In the genomic region with DNA sequence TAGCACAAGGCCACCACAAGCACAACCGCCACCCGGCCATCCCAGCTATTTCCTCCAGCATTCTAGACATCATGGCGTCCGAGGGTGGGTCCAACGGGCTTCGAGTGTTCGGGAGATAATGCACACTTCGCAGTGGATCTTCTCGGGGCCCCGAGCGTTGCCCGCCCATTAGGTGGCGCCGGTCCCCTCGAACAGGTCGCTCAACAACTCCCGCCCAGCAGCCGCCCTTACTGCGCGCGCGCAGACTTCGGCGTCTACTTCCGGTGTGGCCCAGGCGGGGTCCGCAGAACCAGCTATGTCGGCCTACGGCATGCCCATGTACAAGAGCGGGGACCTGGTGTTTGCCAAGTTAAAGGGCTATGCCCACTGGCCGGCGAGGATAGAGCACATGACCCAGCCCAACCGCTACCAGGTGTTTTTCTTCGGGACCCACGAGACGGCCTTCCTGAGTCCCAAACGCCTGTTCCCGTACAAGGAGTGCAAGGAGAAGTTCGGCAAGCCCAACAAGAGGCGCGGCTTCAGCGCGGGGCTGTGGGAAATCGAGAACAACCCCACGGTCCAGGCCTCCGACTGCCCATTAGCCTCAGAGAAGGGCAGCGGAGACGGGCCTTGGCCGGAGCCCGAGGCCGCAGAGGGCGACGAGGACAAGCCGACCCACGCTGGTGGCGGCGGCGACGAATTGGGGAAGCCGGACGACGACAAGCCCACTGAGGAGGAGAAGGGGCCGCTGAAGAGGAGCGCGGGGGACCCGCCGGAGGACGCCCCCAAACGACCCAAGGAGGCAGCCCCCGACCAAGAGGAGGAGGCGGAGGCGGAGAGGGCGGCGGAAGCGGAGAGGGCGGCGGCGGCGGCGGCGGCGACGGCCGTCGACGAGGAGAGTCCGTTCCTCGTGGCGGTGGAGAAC, we compare ENCODE assay signal across 22 cellular contexts. TPM values are rescaled to one million over a fixed set of nuclear protein-coding genes. Genes with fewer than 3 reads are reported as not detected.
A peak's percentile ranks its signal among the peaks of the same experiment; 100 is the strongest.
DNase-seq lines count a peak whose midpoint lies in the region; ATAC-seq, FAIRE-seq and TF ChIP-seq lines count a peak whose summit lies in the region.
"Had no signal": no experiment of that assay in that cellular context is flagged by ENCODE, and none has a peak within 500 bp of the region (broad histone marks: within the 10 kb centered on the region; RNA-seq: fewer than 3 reads in every experiment).

A gene (plus strand): TSS at position 286 of the 904 bp plus-strand sequence. CDS start 10 bp downstream, at position 296.

- no peak for TF ChIP-seq POLR2A in HepG2 (IDR thresholded peaks at IDR 0.05; ENCODE audit: insufficient read depth in 1 of 2, low read depth in 2 of 2, low read length in 2 of 2)
- no peak for TF ChIP-seq POLR2A in testis (IDR thresholded peaks at IDR 0.05)
- TF ChIP-seq POLR2A in GM18505 (IDR thresholded peaks at IDR 0.05; ENCODE audit: borderline replicate concordance, extremely low read depth, insufficient read depth, insufficient read length), result no peak

- H3K4me2 ChIP-seq in KMS-11 (peak within 1 kb of the TSS; percentile 33), HepG2 (ENCODE audit: low read depth, low read length) (no peak within 1 kb of the TSS)

- no peaks in the 10 kb centered on the region for H3K36me3 ChIP-seq in KMS-11 (ENCODE audit: insufficient read depth)
- H3K36me3 ChIP-seq in HepG2 (replicated peaks in 1 of 2; ENCODE audit: control insufficient read depth in 1 of 2, insufficient read depth in 2 of 2, low read length in 2 of 2), result no peaks in the 10 kb centered on the region
- no peaks in the 10 kb centered on the region for H3K36me3 ChIP-seq in testis (ENCODE audit: low read depth, missing control alignments)
- H3K36me3 ChIP-seq: SJSA1 had no signal

- H3K27me3 ChIP-seq in KMS-11 (ENCODE audit: insufficient read depth, low read depth), result no peaks in the 10 kb centered on the region
- no peaks in the 10 kb centered on the region for H3K27me3 ChIP-seq in HepG2 (ENCODE audit: control insufficient read depth in 1 of 2, insufficient read depth in 2 of 2, low read length in 2 of 2)
- H3K27me3 ChIP-seq in testis, result no peaks in the 10 kb centered on the region
- H3K27me3 ChIP-seq: SJSA1 had no signal

- H4K20me1 ChIP-seq in KMS-11 (ENCODE audit: insufficient read depth), result no peaks in the 10 kb centered on the region
- H4K20me1 ChIP-seq in HepG2 (ENCODE audit: insufficient read depth, low read length), result no peaks in the 10 kb centered on the region

- in situ Hi-C loops in HepG2 (cut with HindIII; ENCODE audit: extremely low pct_ligation_motif_present, low pct_unique_long_range_greater_than_20kb), result no loop called here

- 83% methylated on average over 88 of the region's 89 CpGs for WGBS in HepG2 (ENCODE audit: low lambda C conversion rate)
- 75 to 79% methylated on average over 52 to 89 of the region's 89 CpGs for WGBS in testis, 2 donors

- TF ChIP-seq RAD21 in HepG2 (CRISPR knock-in tag; IDR thresholded peaks at IDR 0.05), result no peak

- H3K9me3 ChIP-seq in HepG2 (ENCODE audit: low read length), result peaks cover 78% of the 10 kb centered on the region
- H3K9me3 ChIP-seq in testis, result no peaks in the 10 kb centered on the region
- H3K9me3 ChIP-seq: SJSA1 had no signal

- no peak for TF ChIP-seq EP300 in HepG2 (IDR thresholded peaks at IDR 0.05; ENCODE audit: low read depth in 2 of 2, low read length in 2 of 2)
- TF ChIP-seq EP300 in HepG2 (CRISPR knock-in tag; IDR thresholded peaks at IDR 0.05; ENCODE audit: borderline replicate concordance), result no peak

- CTCF ChIA-PET in HepG2 (lab: Yijun Ruan, JAX; ENCODE audit: low intra/inter-chr PET ratio, low total read pairs), result no interaction called here

- H3K36me3 Mint-ChIP-seq in activated CD4-positive, alpha-beta T cell treated with anti-CD3 and anti-CD28 coated beads, Interleukin-2, amount 10 ng/mL, durations not matched to agents 24 days and 14 days (ENCODE audit: low read depth), result no peaks in the 10 kb centered on the region
- H3K36me3 Mint-ChIP-seq: CD8-positive, alpha-beta T cell had no signal

- TF ChIP-seq CTCF in KMS-11 (conservative IDR thresholded peaks at IDR 0.05; ENCODE audit: low read depth, low read length), result no peak
- no peak for TF ChIP-seq CTCF in HepG2 (CRISPR knock-in tag; IDR thresholded peaks at IDR 0.05)
- TF ChIP-seq CTCF in testis (IDR thresholded peaks at IDR 0.05), result no peak

- H3K27ac ChIP-seq in KMS-11, result peak within 1 kb of the TSS; percentile 5; the same call in 1 of the 2 replicates
- H3K27ac ChIP-seq in HepG2 (ENCODE audit: extremely low read length, insufficient read depth, low read length), result no peak within 1 kb of the TSS
- H3K27ac ChIP-seq in testis, result peak within 1 kb of the TSS; percentile 51 to 76
- H3K27ac ChIP-seq: 22Rv1, RWPE1, SJSA1 had no signal

- H3K9me3 Mint-ChIP-seq in activated CD4-positive, alpha-beta T cell treated with anti-CD3 and anti-CD28 coated beads, Interleukin-2, amount 10 ng/mL, durations not matched to agents 24 days and 14 days, result no peaks in the 10 kb centered on the region

- DNase-seq in activated CD4-positive, alpha-beta T cell treated with anti-CD3 and anti-CD28 coated beads, Interleukin-2, amount 10 ng/mL, durations not matched to agents 24 days and 14 days, result peak; percentile 25
- DNase-seq in activated CD4-positive, alpha-beta T cell treated with anti-CD3 and anti-CD28 coated beads, Interleukin-2, amount 50 U/mL, for 4 hours, result no peak
- no peak for DNase-seq in HepG2 (ENCODE audit: low spot score)
- peak; percentile 70 for DNase-seq in testis
- DNase-seq in hypothalamus (lab: John Stamatoyannopoulos, UW), result no peak
- DNase-seq: CD8-positive, alpha-beta T cell; DMS79; Kasumi-1; NCI-H187 treated with DMSO at 0.1 percent for 48 hours; NCI-H2171; NCI-H748 treated with DMSO at 0.1 percent for 48 hours; OCI-M1 had no signal

- no peak within 1 kb of the TSS for H3K27ac Mint-ChIP-seq in activated CD4-positive, alpha-beta T cell treated with anti-CD3 and anti-CD28 coated beads, Interleukin-2, amount 10 ng/mL, durations not matched to agents 24 days and 14 days
- H3K27ac Mint-ChIP-seq: CD8-positive, alpha-beta T cell had no signal

- H3K27me3 Mint-ChIP-seq in activated CD4-positive, alpha-beta T cell treated with anti-CD3 and anti-CD28 coated beads, Interleukin-2, amount 10 ng/mL, durations not matched to agents 24 days and 14 days, result no peaks in the 10 kb centered on the region

- FAIRE-seq in HepG2 (lab: Jason Lieb, UNC), result no peak
- FAIRE-seq: G401.6 had no signal

- no peaks in the 10 kb centered on the region for H3K4me1 Mint-ChIP-seq in activated CD4-positive, alpha-beta T cell treated with anti-CD3 and anti-CD28 coated beads, Interleukin-2, amount 10 ng/mL, durations not matched to agents 24 days and 14 days

- ATAC-seq in HepG2 (no peak), GM21529 (IDR thresholded peaks at IDR 0.05; ENCODE audit: unreplicated experiment) (no peak), GM18505 (IDR thresholded peaks at IDR 0.05; ENCODE audit: unreplicated experiment) (no peak)
- ATAC-seq: CD8-positive, alpha-beta T cell had no signal

- H3K79me2 ChIP-seq in KMS-11 (ENCODE audit: insufficient read depth, low read depth), result no peaks in the 10 kb centered on the region
- H3K79me2 ChIP-seq in HepG2 (ENCODE audit: insufficient read depth, low read length), result no peaks in the 10 kb centered on the region

- no TSS peak for BruUV-seq in HepG2 (replicated peaks; lab: Mats Ljungman, UMichigan)

- H3K4me1 ChIP-seq in KMS-11 (ENCODE audit: low read depth, poor library complexity, severe bottlenecking), result peaks cover 16% of the 10 kb centered on the region
- no peaks in the 10 kb centered on the region for H3K4me1 ChIP-seq in HepG2 (ENCODE audit: insufficient read depth, low read length)
- H3K4me1 ChIP-seq in testis, result no peaks in the 10 kb centered on the region
- H3K4me1 ChIP-seq: SJSA1 had no signal

- H3K4me3 ChIP-seq in KMS-11 (IDR thresholded peaks at IDR 0.05; ENCODE audit: insufficient read depth, low read depth, low read length) (no peak within 1 kb of the TSS), HepG2 (replicated peaks in 1 of 3; ENCODE audit: insufficient read depth in 1 of 3, low read depth in 2 of 3, low read length in 3 of 3) (no peak within 1 kb of the TSS), testis (peak within 1 kb of the TSS; percentile 49 to 63)
- H3K4me3 ChIP-seq: SJSA1 had no signal

- H2AFZ ChIP-seq in KMS-11 (ENCODE audit: low read depth) (peak within 1 kb of the TSS; percentile 17; the same call in 1 of the 2 replicates), HepG2 (ENCODE audit: low read length) (no peak within 1 kb of the TSS)

- POLR2A ChIA-PET in HepG2 (lab: Yijun Ruan, JAX), result no interaction called here

- H3K4me3 Mint-ChIP-seq in activated CD4-positive, alpha-beta T cell treated with anti-CD3 and anti-CD28 coated beads, Interleukin-2, amount 10 ng/mL, durations not matched to agents 24 days and 14 days, result no peak within 1 kb of the TSS
- H3K4me3 Mint-ChIP-seq: CD8-positive, alpha-beta T cell had no signal

- H3K9ac ChIP-seq in KMS-11 (no peak within 1 kb of the TSS), HepG2 (ENCODE audit: insufficient read depth, low read depth, low read length) (no peak within 1 kb of the TSS)

- intact Hi-C loops in activated CD4-positive, alpha-beta T cell treated with anti-CD3 and anti-CD28 coated beads, Interleukin-2, amount 10 ng/mL, durations not matched to agents 24 days and 14 days (cut with micrococcal nuclease), result no loop called here
- intact Hi-C loops in HepG2 (cut with micrococcal nuclease; ENCODE audit: unreplicated experiment) (no loop called here), testis (cut with DNase I; ENCODE audit: low total_unique reads) (no loop called here)

RNA-seq across cellular contexts. Expression of the gene that starts here (rescaled TPM):
- total RNA-seq in activated CD4-positive, alpha-beta T cell treated with anti-CD3 and anti-CD28 coated beads, Interleukin-2, amount 10 ng/mL, durations not matched to agents 24 days and 14 days, result not detected in 2 replicates
- total RNA-seq in HepG2 (2016; rRNA removed; fragmentation: Illumina TruSeq; extraction: Trizol) (not detected in 2 replicates), testis (10 to 100 TPM; 72.5 to 92.2 TPM)
- total RNA-seq in HepG2 (2016; cell fraction: cytosol; rRNA removed; fragmentation: Illumina TruSeq; extraction: Trizol; ENCODE audit: low read depth), result not detected in 2 replicates
- not detected in 2 replicates for total RNA-seq in HepG2 (2016; cell fraction: insoluble cytoplasmic fraction; rRNA removed; fragmentation: Illumina TruSeq; extraction: Trizol)
- not detected in 2 replicates for total RNA-seq in HepG2 (2016; cell fraction: membrane; rRNA removed; fragmentation: Illumina TruSeq; extraction: Trizol)
- not detected in 2 replicates for total RNA-seq in HepG2 (2016; cell fraction: nucleus; rRNA removed; fragmentation: Illumina TruSeq; extraction: Trizol)
- polyA plus RNA-seq in HepG2 (2011; rRNA removed) (not detected in 2 replicates), testis (ENCODE audit: insufficient read depth, low read depth, low replicate concordance) (303 TPM)
- not detected in 2 replicates for polyA plus RNA-seq in HepG2 (2011; cell fraction: cytosol; rRNA removed)
- not detected in 2 replicates for polyA plus RNA-seq in HepG2 (2011; cell fraction: nucleus; rRNA removed)
- not detected in 2 replicates for polyA plus RNA-seq in HepG2 (2012)
- not detected in 2 replicates for polyA plus RNA-seq in HepG2 (2016; cell fraction: cytosol; fragmentation: Illumina TruSeq; extraction: Trizol; ENCODE audit: low read depth)
- polyA plus RNA-seq in HepG2 (2016; cell fraction: insoluble cytoplasmic fraction; fragmentation: Illumina TruSeq; extraction: Trizol; ENCODE audit: low read depth), result not detected in 2 replicates
- not detected in 2 replicates for polyA plus RNA-seq in HepG2 (2016; cell fraction: membrane; fragmentation: Illumina TruSeq; extraction: Trizol; ENCODE audit: low read depth)
- not detected in 2 replicates for polyA plus RNA-seq in HepG2 (2016; cell fraction: nucleus; fragmentation: Illumina TruSeq; extraction: Trizol; ENCODE audit: insufficient read depth, low read depth)
- polyA minus RNA-seq in HepG2 (2011; rRNA and poly(A)+ RNA removed; ENCODE audit: low replicate concordance), result not detected in 2 replicates
- polyA minus RNA-seq in HepG2 (2011; cell fraction: cytosol; rRNA and poly(A)+ RNA removed), result not detected in 2 replicates
- polyA minus RNA-seq in HepG2 (2011; cell fraction: nucleus; rRNA and poly(A)+ RNA removed), result not detected in 2 replicates
- total RNA-seq: CD8-positive, alpha-beta T cell; H4; NCI-H460; SJSA1 had no signal
- polyA plus RNA-seq: BJ had no signal

Comparison
In these comparisons a context has a peak if more than half of its experiments do, and no peak if none do; other contexts are left out.
1. RNA of the gene that starts here (total RNA-seq): 72.5 to 92.2 TPM in testis; not detected in activated CD4-positive, alpha-beta T cell treated with anti-CD3 and anti-CD28 coated beads, Interleukin-2, amount 10 ng/mL, durations not matched to agents 24 days and 14 days and not detected in HepG2; every median in the first group is over 10 times any median in the second.
2. RNA of the gene that starts here (polyA plus RNA-seq): 303 TPM in testis (single experiment); not detected in HepG2; every median in the first group is over 100 times any median in the second.
3. Peak in DNase-seq in activated CD4-positive, alpha-beta T cell treated with anti-CD3 and anti-CD28 coated beads, Interleukin-2, amount 10 ng/mL, durations not matched to agents 24 days and 14 days; RNA of the gene not detected or under 1 TPM.
4. H3K4me3 ChIP-seq: peak in testis (2 of 2); none in KMS-11 (single experiment) and HepG2 (0 of 3).